ENCODE assay signal across 11 cellular contexts in the genomic region with DNA sequence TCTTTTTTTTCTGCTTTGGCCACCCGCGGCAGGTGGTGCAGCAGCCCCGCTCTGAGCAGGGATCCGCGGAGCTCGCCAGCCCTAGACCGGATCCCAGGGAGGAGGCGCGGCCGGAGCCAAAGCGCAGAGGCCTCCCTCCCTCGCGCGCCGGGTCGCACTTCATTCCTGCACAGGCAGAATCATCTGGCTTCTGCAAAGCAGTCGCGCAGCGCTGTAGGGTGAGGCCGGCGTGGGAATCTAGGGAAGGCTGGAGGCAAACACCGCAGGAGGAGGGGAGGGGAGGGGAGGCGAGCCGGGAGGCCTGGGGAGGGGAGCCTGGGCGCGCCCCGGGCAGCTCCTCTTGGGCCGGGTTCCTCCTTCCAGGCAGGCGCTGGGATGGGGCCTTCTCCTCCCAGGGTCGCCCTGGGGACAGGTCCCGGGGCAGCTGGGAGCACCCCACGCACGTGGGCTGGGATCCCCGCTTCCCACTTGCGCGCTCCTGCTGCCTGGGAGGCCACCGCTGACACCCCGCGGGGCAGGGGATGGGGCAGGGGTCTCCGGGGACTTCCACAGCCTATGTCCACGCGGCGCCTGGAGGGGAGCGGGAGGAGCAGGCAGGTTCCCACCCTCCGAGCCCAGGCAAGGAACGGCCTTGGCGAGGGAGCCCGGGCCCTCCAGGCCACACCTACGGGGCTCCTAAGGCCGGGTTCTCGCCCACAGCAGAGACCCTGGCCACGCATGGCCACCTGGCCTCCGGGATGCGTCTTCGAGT. TPM values are rescaled to one million over a fixed set of nuclear protein-coding genes. Genes with fewer than 3 reads are reported as not detected.
A peak's percentile ranks its signal among the peaks of the same experiment; 100 is the strongest.
DNase-seq lines count a peak whose midpoint lies in the region; FAIRE-seq and TF ChIP-seq lines count a peak whose summit lies in the region.
"Had no signal": no experiment of that assay in that cellular context is flagged by ENCODE, and none has a peak within 500 bp of the region (broad histone marks: within the 10 kb centered on the region; RNA-seq: fewer than 3 reads in every experiment).

No MANE protein-coding gene starts in this region.

- H3K27ac ChIP-seq in cingulate gyrus (ENCODE audit: low read depth, low read length) = peak overlapping the region; percentile 44
- H3K27ac ChIP-seq in SJCRH30 = no peak overlapping the region
- H3K27ac ChIP-seq: KMS-11, SK-N-MC had no signal

- intact Hi-C loops in posterior vena cava (cut with DNase I) = no loop called here

- CTCF ChIA-PET in BJ (lab: Yijun Ruan, JAX) = interaction anchor here (0.5 kb wide), 1 partner anchor 83 kb away, joined by 3 read pairs; no protein-coding TSS in a partner anchor

- POLR2A ChIA-PET in BJ (lab: Charles Lee) = no interaction called here

- no peaks in the 10 kb centered on the region for H3K9me3 ChIP-seq in SJCRH30 (replicated peaks)

- no peaks in the 10 kb centered on the region for H3K27me3 ChIP-seq in BJ (ENCODE audit: control insufficient read depth, insufficient read depth, low read length)
- no peaks in the 10 kb centered on the region for H3K27me3 ChIP-seq in SJCRH30

- no peak for FAIRE-seq in GM12891 (lab: Jason Lieb, UNC)

- no peak for TF ChIP-seq CTCF in BJ (IDR thresholded peaks at IDR 0.05; ENCODE audit: insufficient read depth, low read depth, low read length)

- no peaks in the 10 kb centered on the region for H3K4me1 ChIP-seq in SJCRH30

- TF ChIP-seq POLR2A in GM12891 (IDR thresholded peaks at IDR 0.05; ENCODE audit: low read depth, low read length) = no peak

- DNase-seq in BJ (ENCODE audit: low read depth) (no peak), iPS-NIHi11 (ENCODE audit: low spot score) (peak; percentile 73), posterior vena cava (ENCODE audit: low spot score) (peak; percentile 89), NCI-H1092 treated with DMSO at 0.1 percent for 48 hours (lab: John Stamatoyannopoulos, UW) (no peak), NK-92 (lab: John Stamatoyannopoulos, UW; ENCODE audit: unreplicated experiment) (no peak), SJCRH30 (no peak), GM12891 (ENCODE audit: insufficient read length, low spot score) (no peak)
- DNase-seq: activated effector memory CD4-positive, alpha-beta T cell treated with Interleukin-2 at 50 U/mL for 16 hours had no signal

- H3K36me3 ChIP-seq in BJ (ENCODE audit: control insufficient read depth, insufficient read depth, low read length) (no peaks in the 10 kb centered on the region), SJCRH30 (no peaks in the 10 kb centered on the region)

- H3K4me3 ChIP-seq in BJ (ENCODE audit: low read depth, low read length) (peak overlapping the region; percentile 27), SJCRH30 (no peak overlapping the region)
- H3K4me3 ChIP-seq: SK-N-MC had no signal

TF ChIP-seq in GM12891, 5 proteins besides CTCF, POLR2A, EP300 and RAD21:
- TF ChIP-seq PAX5 (IDR thresholded peaks at IDR 0.05; ENCODE audit: insufficient read depth, low read length, severe bottlenecking) (no peak), POLR2AphosphoS5 (IDR thresholded peaks at IDR 0.05; ENCODE audit: low read depth, low read length) (no peak), SPI1 (IDR thresholded peaks at IDR 0.05; ENCODE audit: low read depth, low read length) (no peak), POU2F2 (IDR thresholded peaks at IDR 0.05; ENCODE audit: low read depth, low read length) (no peak), TAF1 (IDR thresholded peaks at IDR 0.05; ENCODE audit: low read depth, low read length) (no peak)

RNA-seq across cellular contexts. Expression of a gene that starts 45.0 kb away (rescaled TPM):
- polyA plus RNA-seq in BJ (2011; rRNA removed) = 2.1 and 2.3 TPM in 2 replicates
- 2.2 and 4.5 TPM in 2 replicates for polyA minus RNA-seq in BJ (2011; rRNA and poly(A)+ RNA removed)
- 10 to 100 TPM; 41.6 to 42.1 TPM for total RNA-seq in posterior vena cava
- 0.20 TPM in 1 of 2 replicates, not detected in the other for total RNA-seq in SJCRH30 (2014; rRNA removed; shearing (Covaris generic))
- polyA plus RNA-seq in GM12891 (2012; ENCODE audit: low read depth, missing spikeins) = 16.8 TPM

Comparison
In these comparisons a context has a peak if more than half of its experiments do, and no peak if none do; other contexts are left out.
1. DNase-seq: peak in iPS-NIHi11 (single experiment) and posterior vena cava (single experiment); none in BJ (single experiment), NCI-H1092 treated with DMSO at 0.1 percent for 48 hours (single experiment), NK-92 (single experiment), SJCRH30 (0 of 2) and GM12891 (single experiment).
2. RNA of a gene that starts 45.0 kb away (total RNA-seq): 41.6 to 42.1 TPM in posterior vena cava; 0.20 TPM in SJCRH30; every median in the first group is over 10 times any median in the second.